ENCODE assay signal across 8 cellular contexts in genomic region chr2:202299712-202300111, GRCh38. TPM values are rescaled to one million over a fixed set of nuclear protein-coding genes. Genes with fewer than 3 reads are reported as not detected.
A peak's percentile ranks its signal among the peaks of the same experiment; 100 is the strongest.
DNase-seq lines count a peak whose midpoint lies in the region; ATAC-seq and TF ChIP-seq lines count a peak whose summit lies in the region.

No MANE protein-coding gene starts in this region.

- H3K27me3 ChIP-seq in GM06990 (replicated peaks; ENCODE audit: control insufficient read depth, insufficient read depth, low read length) = no peaks in the 10 kb centered on the region

- intact Hi-C loops in MCF 10A (cut with micrococcal nuclease) = loop anchor here (5.0 kb wide), 1 partner anchor 78 kb away; the partner anchor contains the start of gene BMPR2

- CTCF ChIA-PET in MCF 10A (lab: Yijun Ruan, JAX) = interaction anchor here (0.6 kb wide), 1 partner anchor 164 kb away, joined by 4 read pairs; no protein-coding TSS in a partner anchor

- DNase-seq in GM06990 (ENCODE audit: extremely low read depth, insufficient read length) = peak; percentile 48
- DNase-seq in GM19238 (ENCODE audit: insufficient read length, low spot score) = peak; percentile 43
- peak; percentile 14 for DNase-seq in MV-4-11 (lab: John Stamatoyannopoulos, UW)
- no peak for DNase-seq in MCF 10A (ENCODE audit: unreplicated experiment)
- no peak for DNase-seq in RPMI8226
- DNase-seq in amniotic stem cell (lab: John Stamatoyannopoulos, UW) = no peak
- no peak for DNase-seq in omental fat pad (ENCODE audit: low spot score)

- H3K27me3 Mint-ChIP-seq in MCF 10A (ENCODE audit: insufficient read depth, unreplicated experiment) = no peaks in the 10 kb centered on the region

- POLR2A ChIA-PET in MCF 10A (lab: Yijun Ruan, JAX) = interaction anchor here (0.8 to 1.7 kb wide), 4 partner anchors 8 to 21 kb away, joined by 3 to 6 read pairs (median 4); no protein-coding TSS in a partner anchor

- peaks cover 100% of the 10 kb centered on the region for H3K36me3 Mint-ChIP-seq in MCF 10A (ENCODE audit: insufficient read depth, unreplicated experiment)

- no peak overlapping the region for H3K27ac Mint-ChIP-seq in MCF 10A (ENCODE audit: low read depth, unreplicated experiment)

- TF ChIP-seq CTCF in GM06990 (IDR thresholded peaks at IDR 0.05; ENCODE audit: insufficient read depth, low read length, poor library complexity, severe bottlenecking) (no peak), MCF 10A (IDR thresholded peaks at IDR 0.05; ENCODE audit: unreplicated experiment) (no peak), omental fat pad (IDR thresholded peaks at IDR 0.05) (no peak)

- H3K4me3 ChIP-seq in GM06990 (replicated peaks; ENCODE audit: low read depth, low read length) = no peak overlapping the region

- no peaks in the 10 kb centered on the region for H3K9me3 Mint-ChIP-seq in MCF 10A (ENCODE audit: unreplicated experiment)

- peaks cover 8% of the 10 kb centered on the region for H3K36me3 ChIP-seq in GM06990 (ENCODE audit: control insufficient read depth, insufficient read depth, low read length)

- H3K4me1 Mint-ChIP-seq in MCF 10A (ENCODE audit: insufficient read depth, unreplicated experiment) = no peaks in the 10 kb centered on the region

- peak; percentile 82 for ATAC-seq in HG02763 (IDR thresholded peaks at IDR 0.05; ENCODE audit: unreplicated experiment)
- no peak for ATAC-seq in omental fat pad (ENCODE audit: low FRiP score)

- BruUV-seq in MCF 10A (replicated peaks; lab: Mats Ljungman, UMichigan) = no TSS peak

- no peak overlapping the region for H3K4me3 Mint-ChIP-seq in MCF 10A (ENCODE audit: unreplicated experiment)

RNA-seq across cellular contexts. Expression of gene NOP58, which starts 34.1 kb away (rescaled TPM):
- total RNA-seq in MCF 10A (2022) (212 and 231 TPM in 2 replicates), omental fat pad (100 to 1,000 TPM in 1 of 4 donors, 10 to 100 TPM in 3; 37.2 to 177 (median 82.1) TPM)

Comparison
In these comparisons a context has a peak if more than half of its experiments do, and no peak if none do; other contexts are left out.
1. DNase-seq: peak in GM06990 (single experiment), GM19238 (single experiment) and MV-4-11 (single experiment); none in MCF 10A (single experiment), RPMI8226 (single experiment), amniotic stem cell (single experiment) and omental fat pad (single experiment).